Comparison of ENCODE assay signal across 8 cellular contexts in genomic region chr10:132307823-132308587, GRCh38. TPM values are rescaled to one million over a fixed set of nuclear protein-coding genes. Genes with fewer than 3 reads are reported as not detected.
DNase-seq lines count a peak whose midpoint lies in the region; ATAC-seq and TF ChIP-seq lines count a peak whose summit lies in the region.

TSS of gene STK32C (minus strand) at chr10:132307950. CDS start at chr10:132307833, 117 bp downstream.

- H3K36me3 ChIP-seq in cardiac muscle cell (no peaks in the 10 kb centered on the region), trophoblast cell (ENCODE audit: control insufficient read depth in 1 of 2, insufficient read depth in 2 of 2, low read length in 2 of 2) (no peaks in the 10 kb centered on the region), thymus (ENCODE audit: control insufficient read depth, insufficient read depth) (no peaks in the 10 kb centered on the region)

- no peak within 1 kb of the TSS for H3K23ac ChIP-seq in trophoblast cell (ENCODE audit: low read length)

- POLR2A ChIA-PET in activated naive CD8-positive, alpha-beta T cell treated with anti-CD3 and anti-CD28 coated beads, Interleukin-2, amount 10 ng/mL, durations not matched to agents 7 days and 5 days (lab: Charles Lee): interaction anchor here (1.2 kb wide), 1 partner anchor 13 kb away, joined by 3 read pairs; no protein-coding TSS in a partner anchor

- H3K18ac ChIP-seq in trophoblast cell (ENCODE audit: low read length): no peak within 1 kb of the TSS

- H3K4ac ChIP-seq in trophoblast cell (ENCODE audit: low read depth, low read length): no peak within 1 kb of the TSS

- H3K9me3 ChIP-seq in cardiac muscle cell (ENCODE audit: low read depth) (no peaks in the 10 kb centered on the region), trophoblast cell (ENCODE audit: insufficient read depth, low read depth, low read length) (peaks cover 27% of the 10 kb centered on the region), thymus (ENCODE audit: control insufficient read depth) (no peaks in the 10 kb centered on the region)

- peaks cover 27% of the 10 kb centered on the region for H3K27me3 Mint-ChIP-seq in activated naive CD8-positive, alpha-beta T cell treated with anti-CD3 and anti-CD28 coated beads, Interleukin-2, amount 10 ng/mL, durations not matched to agents 7 days and 5 days

- peak within 1 kb of the TSS; percentile 84 for H3K4me3 Mint-ChIP-seq in activated naive CD8-positive, alpha-beta T cell treated with anti-CD3 and anti-CD28 coated beads, Interleukin-2, amount 10 ng/mL, durations not matched to agents 7 days and 5 days

- H4K8ac ChIP-seq in trophoblast cell (ENCODE audit: low read depth, low read length): no peak within 1 kb of the TSS

- peak; percentile 80 for ATAC-seq in GM21786 (IDR thresholded peaks at IDR 0.05; ENCODE audit: unreplicated experiment)
- peak; percentile 75 for ATAC-seq in activated naive CD8-positive, alpha-beta T cell treated with anti-CD3 and anti-CD28 coated beads, Interleukin-2, amount 10 ng/mL, durations not matched to agents 7 days and 5 days (ENCODE audit: low read depth)

- H3K4me2 ChIP-seq in trophoblast cell (ENCODE audit: low read length): peak within 1 kb of the TSS; percentile 82

- H3K9me3 Mint-ChIP-seq in activated naive CD8-positive, alpha-beta T cell treated with anti-CD3 and anti-CD28 coated beads, Interleukin-2, amount 10 ng/mL, durations not matched to agents 7 days and 5 days: no peaks in the 10 kb centered on the region

- H3K27ac Mint-ChIP-seq in activated naive CD8-positive, alpha-beta T cell treated with anti-CD3 and anti-CD28 coated beads, Interleukin-2, amount 10 ng/mL, durations not matched to agents 7 days and 5 days: peak within 1 kb of the TSS; percentile 70

- H2AFZ ChIP-seq in trophoblast cell (ENCODE audit: insufficient read depth, low read length, poor library complexity): no peak within 1 kb of the TSS

- H3K4me1 Mint-ChIP-seq in activated naive CD8-positive, alpha-beta T cell treated with anti-CD3 and anti-CD28 coated beads, Interleukin-2, amount 10 ng/mL, durations not matched to agents 7 days and 5 days: peaks cover 4% of the 10 kb centered on the region

- H3K4me3 ChIP-seq in cardiac muscle cell: peak within 1 kb of the TSS; percentile 64
- H3K4me3 ChIP-seq in trophoblast cell (ENCODE audit: low read depth, low read length): peak within 1 kb of the TSS; percentile 53
- peak within 1 kb of the TSS; percentile 82 for H3K4me3 ChIP-seq in thymus (ENCODE audit: low read length)

- no peaks in the 10 kb centered on the region for H3K36me3 Mint-ChIP-seq in activated naive CD8-positive, alpha-beta T cell treated with anti-CD3 and anti-CD28 coated beads, Interleukin-2, amount 10 ng/mL, durations not matched to agents 7 days and 5 days

- H4K12ac ChIP-seq in trophoblast cell (ENCODE audit: low read depth, low read length): no peak within 1 kb of the TSS

- WGBS in trophoblast cell (ENCODE audit: extremely low coverage, insufficient coverage, insufficient read length): no CpG with 5 or more reads among the region's 84 CpGs
- WGBS in thymus: under 1% methylated on average over 84 of the region's 84 CpGs

- H3K79me1 ChIP-seq in trophoblast cell (ENCODE audit: low read length): no peaks in the 10 kb centered on the region

- peaks cover 80% of the 10 kb centered on the region for H3K27me3 ChIP-seq in cardiac muscle cell
- H3K27me3 ChIP-seq in trophoblast cell (ENCODE audit: insufficient read depth, low read length): peaks cover 39% of the 10 kb centered on the region
- H3K27me3 ChIP-seq in thymus (ENCODE audit: control insufficient read depth, insufficient read depth): peaks cover 29% of the 10 kb centered on the region

- DNase-seq in ELF-1 (ENCODE audit: low read depth, low spot score) (peak; percentile 57), Kasumi-1 (lab: John Stamatoyannopoulos, UW) (peak; percentile 88 to 93), SW480 (ENCODE audit: low spot score) (peak; percentile 82), cardiac muscle cell (ENCODE audit: low read depth in 1 of 2, low spot score in 1 of 2) (peak; percentile 94 to 95), trophoblast cell (peak; percentile 72 to 86)
- peak; percentile 88 for DNase-seq in activated naive CD8-positive, alpha-beta T cell treated with anti-CD3 and anti-CD28 coated beads, Interleukin-2, amount 10 ng/mL, durations not matched to agents 7 days and 5 days

- no peak within 1 kb of the TSS for H2AK5ac ChIP-seq in trophoblast cell (ENCODE audit: low read length)

- no peak within 1 kb of the TSS for H3K27ac ChIP-seq in cardiac muscle cell
- H3K27ac ChIP-seq in trophoblast cell (ENCODE audit: low read depth, low read length): no peak within 1 kb of the TSS
- peak within 1 kb of the TSS; percentile 61 for H3K27ac ChIP-seq in thymus (ENCODE audit: low read depth)

- no peak for TF ChIP-seq CTCF in cardiac muscle cell (IDR thresholded peaks at IDR 0.05; ENCODE audit: low read depth, low read length)

- H3K9ac ChIP-seq in trophoblast cell (ENCODE audit: low read length): no peak within 1 kb of the TSS

- no peaks in the 10 kb centered on the region for H3K79me2 ChIP-seq in trophoblast cell (ENCODE audit: control insufficient read depth, insufficient read depth, low read length, poor library complexity)

- no peak within 1 kb of the TSS for H3K14ac ChIP-seq in trophoblast cell (ENCODE audit: low read length)

- H3K4me1 ChIP-seq in cardiac muscle cell (ENCODE audit: low read depth) (no peaks in the 10 kb centered on the region), trophoblast cell (ENCODE audit: control insufficient read depth in 1 of 2, insufficient read depth in 2 of 2, low read length in 2 of 2) (peaks cover 3 to 5% of the 10 kb centered on the region in 2 experiments), thymus (ENCODE audit: control insufficient read depth, insufficient read depth, low read length) (peaks cover 11% of the 10 kb centered on the region)

- no peak within 1 kb of the TSS for H2BK5ac ChIP-seq in trophoblast cell (ENCODE audit: low read depth, low read length, poor library complexity)

- no peak within 1 kb of the TSS for H4K91ac ChIP-seq in trophoblast cell (ENCODE audit: low read depth, low read length)

- H2BK120ac ChIP-seq in trophoblast cell (ENCODE audit: insufficient read depth, low read length, poor library complexity): no peak within 1 kb of the TSS

- no peak within 1 kb of the TSS for H2BK12ac ChIP-seq in trophoblast cell (ENCODE audit: low read length)

RNA-seq across cellular contexts. Expression of gene STK32C, which starts in this region (rescaled TPM):
- total RNA-seq in activated naive CD8-positive, alpha-beta T cell treated with anti-CD3 and anti-CD28 coated beads, Interleukin-2, amount 10 ng/mL, durations not matched to agents 7 days and 5 days: 10 to 100 TPM; 12.5 TPM
- 10.4 and 17.5 TPM in 2 replicates for total RNA-seq in cardiac muscle cell
- polyA plus RNA-seq in cardiac muscle cell (23.8 and 28.5 TPM in 2 replicates), thymus (18.7 TPM)
- 3.3 and 3.8 TPM in 2 replicates for polyA plus RNA-seq in trophoblast cell (2013)
